14 cellular contexts compared by ENCODE assay signal in genomic region chr5:98109561-98110006, GRCh38.
DNase-seq lines count a peak whose midpoint lies in the region; TF ChIP-seq lines count a peak whose summit lies in the region.
"Had no signal": no experiment of that assay in that cellular context is flagged by ENCODE, and none has a peak within 500 bp of the region (broad histone marks: within the 10 kb centered on the region; RNA-seq: fewer than 3 reads in every experiment).

No MANE protein-coding gene starts in this region.

- H3K27ac ChIP-seq in GM23248 (peak overlapping the region; percentile 98), WERI-Rb-1 (no peak overlapping the region)
- H3K27ac ChIP-seq: ascending aorta had no signal

- peaks cover 55% of the 10 kb centered on the region for H3K4me1 ChIP-seq in GM23248 (ENCODE audit: insufficient read depth)
- H3K4me1 ChIP-seq: ascending aorta had no signal

- H3K4me3 ChIP-seq in GM23248 (peak overlapping the region; percentile 29), skeletal muscle cell (ENCODE audit: low read depth, low read length) (peak overlapping the region; percentile 17), WERI-Rb-1 (ENCODE audit: low read depth, low read length) (no peak overlapping the region)
- H3K4me3 ChIP-seq: ascending aorta had no signal

- no peaks in the 10 kb centered on the region for H3K79me2 ChIP-seq in GM23248 (ENCODE audit: insufficient read depth)

- no peaks in the 10 kb centered on the region for H3K27me3 ChIP-seq in GM23248 (replicated peaks; ENCODE audit: insufficient read depth)
- H3K27me3 ChIP-seq in WERI-Rb-1 (ENCODE audit: insufficient read depth, low read depth, severe bottlenecking), result no peaks in the 10 kb centered on the region
- H3K27me3 ChIP-seq: ascending aorta had no signal

- H3K9me2 ChIP-seq in GM23248 (ENCODE audit: insufficient read depth), result no peaks in the 10 kb centered on the region

- no peaks in the 10 kb centered on the region for H3K9me3 Mint-ChIP-seq in type B pancreatic cell
- H3K9me3 Mint-ChIP-seq: activated T-cell treated with anti-CD3 and anti-CD28 coated beads, Interleukin-2, amount 50 U/mL, for 72 hours had no signal

- no peaks in the 10 kb centered on the region for H3K4me1 Mint-ChIP-seq in type B pancreatic cell (ENCODE audit: unreplicated experiment)

- H4K20me1 ChIP-seq in GM23248 (ENCODE audit: insufficient read depth), result no peaks in the 10 kb centered on the region

- H3F3A ChIP-seq in GM23248 (ENCODE audit: insufficient read depth), result peaks cover 42% of the 10 kb centered on the region

- no peaks in the 10 kb centered on the region for H3K36me3 Mint-ChIP-seq in type B pancreatic cell

- no peaks in the 10 kb centered on the region for H3K27me3 Mint-ChIP-seq in type B pancreatic cell

- H3K4me3 Mint-ChIP-seq in type B pancreatic cell, result no peak overlapping the region
- H3K4me3 Mint-ChIP-seq: activated T-cell treated with anti-CD3 and anti-CD28 coated beads, Interleukin-2, amount 50 U/mL, for 72 hours had no signal

- DNase-seq in GM23248 (peak; percentile 82), SW 1271 (lab: John Stamatoyannopoulos, UW) (peak; percentile 20 to 37), fibroblast of peridontal ligament (ENCODE audit: extremely low read depth) (peak; percentile 85), skeletal muscle cell (ENCODE audit: low read depth) (peak; percentile 91), superior temporal gyrus (ENCODE audit: extremely low spot score) (no peak), type B pancreatic cell (ENCODE audit: extremely low spot score, unreplicated experiment) (no peak), WERI-Rb-1 (no peak), iPS-NIHi7 (ENCODE audit: extremely low spot score) (no peak)
- DNase-seq: activated T-cell treated with anti-CD3 and anti-CD28 coated beads, Interleukin-2, amount 50 U/mL, for 72 hours; NCI-H1092 treated with DMSO at 0.1 percent for 48 hours; NCI-H510A; right cardiac atrium; SIG-M5 had no signal

- no peak overlapping the region for H3K27ac Mint-ChIP-seq in type B pancreatic cell
- H3K27ac Mint-ChIP-seq: activated T-cell treated with anti-CD3 and anti-CD28 coated beads, Interleukin-2, amount 50 U/mL, for 72 hours had no signal

- H3K4me2 ChIP-seq in GM23248 (ENCODE audit: unreplicated experiment), result peak overlapping the region; percentile 68

- H3K36me3 ChIP-seq in GM23248 (ENCODE audit: low read depth) (no peaks in the 10 kb centered on the region), WERI-Rb-1 (no peaks in the 10 kb centered on the region)
- H3K36me3 ChIP-seq: ascending aorta had no signal

- TF ChIP-seq CTCF in type B pancreatic cell (conservative IDR thresholded peaks at IDR 0.05) (no peak), WERI-Rb-1 (IDR thresholded peaks at IDR 0.05; ENCODE audit: low read depth, low read length) (no peak)

- no peak overlapping the region for H2AFZ ChIP-seq in GM23248

- H3K9ac ChIP-seq in GM23248, result peak overlapping the region; percentile 83

- H3K9me3 ChIP-seq in GM23248 (ENCODE audit: low read depth) (no peaks in the 10 kb centered on the region), WERI-Rb-1 (ENCODE audit: severe bottlenecking) (no peaks in the 10 kb centered on the region)
- H3K9me3 ChIP-seq: ascending aorta had no signal

- WGBS in GM23248 (ENCODE audit: low coverage in 1 of 2, low lambda C conversion rate in 2 of 2, missing lambda C conversion rate in 2 of 2), 2 experiments, result 40 to 53% methylated on average over 2 of the region's 2 CpGs

- in situ Hi-C loops in GM23248 (cut with MboI), result no loop called here

Comparison
In these comparisons a context has a peak if more than half of its experiments do, and no peak if none do; other contexts are left out.
1. DNase-seq: peak in GM23248 (single experiment), SW 1271 (2 of 2), fibroblast of peridontal ligament (single experiment) and skeletal muscle cell (single experiment); none in superior temporal gyrus (single experiment), type B pancreatic cell (single experiment), WERI-Rb-1 (single experiment) and iPS-NIHi7 (single experiment).